In the genomic region with DNA sequence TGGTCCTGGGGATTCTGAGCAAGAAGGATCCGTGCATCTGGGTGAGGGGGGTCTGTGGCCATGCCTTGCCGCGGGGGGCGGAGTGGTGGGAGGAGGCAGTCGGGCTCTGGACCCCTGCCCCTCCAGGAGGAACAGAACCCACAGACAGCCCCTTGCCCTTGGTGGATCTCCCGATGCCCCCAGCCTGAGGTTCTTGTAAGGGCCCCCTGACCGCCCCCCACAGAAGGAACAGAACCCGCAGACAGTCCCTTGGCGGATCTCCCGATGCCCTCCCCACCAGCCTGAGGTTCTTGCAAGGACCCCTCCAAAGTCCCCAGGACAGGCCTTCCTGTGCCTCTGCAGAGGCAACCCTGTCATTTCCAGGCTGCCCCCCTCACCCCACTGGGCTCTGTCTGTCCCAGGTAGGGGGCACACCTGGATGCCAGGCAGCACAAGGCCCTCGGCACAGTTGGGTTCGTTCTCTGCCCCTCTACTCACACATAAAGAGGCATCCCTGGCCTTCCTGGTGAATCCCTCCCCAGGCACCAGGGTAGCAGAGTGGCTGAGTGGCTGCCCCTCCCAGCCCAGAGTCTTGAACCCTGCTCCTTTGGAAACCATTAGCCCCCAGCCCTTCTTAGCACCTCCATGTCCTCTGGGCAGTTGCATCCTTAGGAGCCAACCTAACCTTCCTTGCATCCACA, we compare ENCODE assay signal across 9 cellular contexts. TPM values are rescaled to one million over a fixed set of nuclear protein-coding genes. Genes with fewer than 3 reads are reported as not detected.
DNase-seq lines count a peak whose midpoint lies in the region; ATAC-seq and TF ChIP-seq lines count a peak whose summit lies in the region.
"Had no signal": no experiment of that assay in that cellular context is flagged by ENCODE, and none has a peak within 500 bp of the region (broad histone marks: within the 10 kb centered on the region; RNA-seq: fewer than 3 reads in every experiment).

No MANE protein-coding gene starts in this region.

- H3K4me1 ChIP-seq in BLaER1 treated with 17β-estradiol and CSF1 and Interleukin-3, amounts not matched to agents 10 nM and 100 nM: peaks cover 10 to 43% (median 33%) of the 10 kb centered on the region in 10 experiments
- H3K4me1 ChIP-seq in Peyer's patch: peaks cover 3 to 30% (median 8%) of the 10 kb centered on the region in 4 donors
- peaks cover 26% of the 10 kb centered on the region for H3K4me1 ChIP-seq in osteoblast (ENCODE audit: insufficient read depth, low read length)
- H3K4me1 ChIP-seq in effector memory CD4-positive, alpha-beta T cell (ENCODE audit: control insufficient read depth, insufficient read depth, low read length, poor library complexity, severe bottlenecking): peaks cover 13% of the 10 kb centered on the region

- CTCF ChIA-PET in activated CD8-positive, alpha-beta memory T cell treated with anti-CD3 and anti-CD28 coated beads, Interleukin-2, amount 10 ng/mL, durations not matched to agents 7 days and 5 days (lab: Charles Lee): interaction anchor here (2.1 kb wide), 1 partner anchor 205 kb away, joined by 12 read pairs; no protein-coding TSS in a partner anchor

- H3K36me3 ChIP-seq in BLaER1 treated with 17β-estradiol and CSF1 and Interleukin-3, amounts not matched to agents 10 nM and 100 nM: no peaks in the 10 kb centered on the region
- H3K36me3 ChIP-seq in Peyer's patch: no peaks in the 10 kb centered on the region
- H3K36me3 ChIP-seq in osteoblast (ENCODE audit: insufficient read depth, low read length): no peaks in the 10 kb centered on the region
- H3K36me3 ChIP-seq in effector memory CD4-positive, alpha-beta T cell (ENCODE audit: control insufficient read depth, insufficient read depth, low read length): no peaks in the 10 kb centered on the region

- H3K4me2 ChIP-seq in BLaER1 treated with 17β-estradiol and CSF1 and Interleukin-3, amounts not matched to agents 10 nM and 100 nM: peak overlapping the region; percentile 95 to 100 (median 99)
- H3K4me2 ChIP-seq in osteoblast (ENCODE audit: insufficient read depth, low read length): peak overlapping the region; percentile 85

- peak overlapping the region in 4 of 11 experiments; percentile 79 to 85 (median 82); a peak in 3 of 22 replicates for H3K9ac ChIP-seq in BLaER1 treated with 17β-estradiol and CSF1 and Interleukin-3, amounts not matched to agents 10 nM and 100 nM

- peaks cover 0 to 10% of the 10 kb centered on the region in 2 donors for H3K27me3 Mint-ChIP-seq in natural killer cell treated with Interleukin-12 subunit alpha and Interleukin-12 subunit beta and Interleukin-15 and Interleukin-18, amount 100 ng/mL, for 72 hours
- peaks cover 16% of the 10 kb centered on the region for H3K27me3 Mint-ChIP-seq in activated CD8-positive, alpha-beta memory T cell treated with anti-CD3 and anti-CD28 coated beads, Interleukin-2, amount 10 ng/mL, durations not matched to agents 7 days and 5 days

- no peaks in the 10 kb centered on the region for H3K9me3 ChIP-seq in BLaER1 treated with 17β-estradiol and CSF1 and Interleukin-3, amounts not matched to agents 10 nM and 100 nM (replicated peaks in 1 of 11)
- H3K9me3 ChIP-seq in Peyer's patch: no peaks in the 10 kb centered on the region
- no peaks in the 10 kb centered on the region for H3K9me3 ChIP-seq in osteoblast (ENCODE audit: low read depth, low read length)
- no peaks in the 10 kb centered on the region for H3K9me3 ChIP-seq in effector memory CD4-positive, alpha-beta T cell (ENCODE audit: control insufficient read depth, low read length)

- H3K36me3 Mint-ChIP-seq in natural killer cell treated with Interleukin-12 subunit alpha and Interleukin-12 subunit beta and Interleukin-15 and Interleukin-18, amount 100 ng/mL, for 72 hours: no peaks in the 10 kb centered on the region
- H3K36me3 Mint-ChIP-seq in activated CD8-positive, alpha-beta memory T cell treated with anti-CD3 and anti-CD28 coated beads, Interleukin-2, amount 10 ng/mL, durations not matched to agents 7 days and 5 days: no peaks in the 10 kb centered on the region

- TF ChIP-seq CTCF in Peyer's patch (IDR thresholded peaks at IDR 0.05) (no peak), fibroblast of pulmonary artery (IDR thresholded peaks at IDR 0.05; ENCODE audit: low read length, missing control alignments) (no peak), osteoblast (IDR thresholded peaks at IDR 0.05; ENCODE audit: extremely low read depth, low read depth, low read length) (no peak)

- no peak overlapping the region for H3K27ac ChIP-seq in BLaER1 treated with 17β-estradiol and CSF1 and Interleukin-3, amounts not matched to agents 10 nM and 100 nM
- H3K27ac ChIP-seq in Peyer's patch: no peak overlapping the region
- no peak overlapping the region for H3K27ac ChIP-seq in osteoblast (ENCODE audit: low read depth, low read length)
- no peak overlapping the region for H3K27ac ChIP-seq in effector memory CD4-positive, alpha-beta T cell (ENCODE audit: insufficient read depth, low read length, poor library complexity, severe bottlenecking)

- DNase-seq in Peyer's patch (peak in 1 of 3 donors; percentile 42), fibroblast of pulmonary artery (ENCODE audit: low read depth) (no peak), osteoblast (ENCODE audit: insufficient read length, low spot score, missing footprints) (peak; percentile 92), hypothalamus (lab: John Stamatoyannopoulos, UW) (no peak)
- no peak for DNase-seq in effector memory CD4-positive, alpha-beta T cell
- DNase-seq in natural killer cell treated with Interleukin-12 subunit alpha and Interleukin-12 subunit beta and Interleukin-15 and Interleukin-18, amount 100 ng/mL, for 72 hours (ENCODE audit: low spot score): no peak
- no peak for DNase-seq in activated CD8-positive, alpha-beta memory T cell treated with anti-CD3 and anti-CD28 coated beads, Interleukin-2, amount 10 ng/mL, durations not matched to agents 7 days and 5 days
- DNase-seq: NCI-H1417 treated with DMSO at 0.1 percent for 48 hours had no signal

- no peak overlapping the region for H3K27ac Mint-ChIP-seq in natural killer cell treated with Interleukin-12 subunit alpha and Interleukin-12 subunit beta and Interleukin-15 and Interleukin-18, amount 100 ng/mL, for 72 hours
- no peak overlapping the region for H3K27ac Mint-ChIP-seq in activated CD8-positive, alpha-beta memory T cell treated with anti-CD3 and anti-CD28 coated beads, Interleukin-2, amount 10 ng/mL, durations not matched to agents 7 days and 5 days

- H3K79me2 ChIP-seq in osteoblast (ENCODE audit: insufficient read depth, low read length): peaks cover 48% of the 10 kb centered on the region

- peaks cover 0 to 67% (median 38%) of the 10 kb centered on the region in 11 experiments; a peak in 19 of 22 replicates for H4K20me1 ChIP-seq in BLaER1 treated with 17β-estradiol and CSF1 and Interleukin-3, amounts not matched to agents 10 nM and 100 nM
- H4K20me1 ChIP-seq in osteoblast (ENCODE audit: insufficient read depth, low read length): peaks cover 36% of the 10 kb centered on the region

- no peak overlapping the region for H3K4me3 Mint-ChIP-seq in natural killer cell treated with Interleukin-12 subunit alpha and Interleukin-12 subunit beta and Interleukin-15 and Interleukin-18, amount 100 ng/mL, for 72 hours
- H3K4me3 Mint-ChIP-seq in activated CD8-positive, alpha-beta memory T cell treated with anti-CD3 and anti-CD28 coated beads, Interleukin-2, amount 10 ng/mL, durations not matched to agents 7 days and 5 days: no peak overlapping the region

- peaks cover 22 to 30% (median 27%) of the 10 kb centered on the region in 11 experiments for H3K27me3 ChIP-seq in BLaER1 treated with 17β-estradiol and CSF1 and Interleukin-3, amounts not matched to agents 10 nM and 100 nM
- H3K27me3 ChIP-seq in Peyer's patch: peaks cover 0 to 7% of the 10 kb centered on the region in 2 donors
- no peaks in the 10 kb centered on the region for H3K27me3 ChIP-seq in osteoblast (ENCODE audit: insufficient read depth, low read length)
- peaks cover 13% of the 10 kb centered on the region for H3K27me3 ChIP-seq in effector memory CD4-positive, alpha-beta T cell (replicated peaks; ENCODE audit: control insufficient read depth, insufficient read depth, low read length, poor library complexity, severe bottlenecking)

- H3K9me3 Mint-ChIP-seq in natural killer cell treated with Interleukin-12 subunit alpha and Interleukin-12 subunit beta and Interleukin-15 and Interleukin-18, amount 100 ng/mL, for 72 hours: no peaks in the 10 kb centered on the region
- H3K9me3 Mint-ChIP-seq in activated CD8-positive, alpha-beta memory T cell treated with anti-CD3 and anti-CD28 coated beads, Interleukin-2, amount 10 ng/mL, durations not matched to agents 7 days and 5 days (ENCODE audit: low read depth): no peaks in the 10 kb centered on the region

- no peak for ATAC-seq in natural killer cell treated with Interleukin-12 subunit alpha and Interleukin-12 subunit beta and Interleukin-15 and Interleukin-18, amount 100 ng/mL, for 72 hours
- no peak for ATAC-seq in activated CD8-positive, alpha-beta memory T cell treated with anti-CD3 and anti-CD28 coated beads, Interleukin-2, amount 10 ng/mL, durations not matched to agents 7 days and 5 days

- H3K4me3 ChIP-seq in BLaER1 treated with 17β-estradiol and CSF1 and Interleukin-3, amounts not matched to agents 10 nM and 100 nM: peak overlapping the region in 9 of 10 experiments; percentile 72 to 83 (median 78); a peak in 10 of 20 replicates
- H3K4me3 ChIP-seq in Peyer's patch: peak overlapping the region in 3 of 4 donors; percentile 60 to 82 (median 71)
- H3K4me3 ChIP-seq in fibroblast of pulmonary artery (replicated peaks; ENCODE audit: low read depth, low read length): peak overlapping the region; percentile 63
- H3K4me3 ChIP-seq in osteoblast (ENCODE audit: insufficient read depth, low read length): peak overlapping the region; percentile 75
- no peak overlapping the region for H3K4me3 ChIP-seq in effector memory CD4-positive, alpha-beta T cell (ENCODE audit: insufficient read depth, low read depth, low read length, poor library complexity, severe bottlenecking)

- peaks cover 0 to 10% of the 10 kb centered on the region in 2 donors for H3K4me1 Mint-ChIP-seq in natural killer cell treated with Interleukin-12 subunit alpha and Interleukin-12 subunit beta and Interleukin-15 and Interleukin-18, amount 100 ng/mL, for 72 hours (ENCODE audit: low read depth in 2 of 2)
- H3K4me1 Mint-ChIP-seq in activated CD8-positive, alpha-beta memory T cell treated with anti-CD3 and anti-CD28 coated beads, Interleukin-2, amount 10 ng/mL, durations not matched to agents 7 days and 5 days: peaks cover 5% of the 10 kb centered on the region

- no peak for TF ChIP-seq POLR2A in Peyer's patch (IDR thresholded peaks at IDR 0.05)

- H2AFZ ChIP-seq in osteoblast (ENCODE audit: low read length): no peak overlapping the region

RNA-seq across cellular contexts. Expression of a gene that starts 1.9 kb away (rescaled TPM):
- 10 to 100 TPM in 1 of 4 donors, 1 to 10 TPM in 3; 4.4 to 18.2 (median 7.1) TPM for total RNA-seq in Peyer's patch
- 44.8 and 54.3 TPM in 2 replicates for total RNA-seq in osteoblast
- 1 to 10 TPM; 1.2 to 1.8 TPM for total RNA-seq in natural killer cell treated with Interleukin-12 subunit alpha and Interleukin-12 subunit beta and Interleukin-15 and Interleukin-18, amount 100 ng/mL, for 72 hours
- total RNA-seq in activated CD8-positive, alpha-beta memory T cell treated with anti-CD3 and anti-CD28 coated beads, Interleukin-2, amount 10 ng/mL, durations not matched to agents 7 days and 5 days: 1 to 10 TPM; 3.2 to 4.5 TPM
